16 cellular contexts compared by ENCODE assay signal in genomic region chr22:28299760-28300159, GRCh38.
DNase-seq lines count a peak whose midpoint lies in the region; ATAC-seq and TF ChIP-seq lines count a peak whose summit lies in the region.
"Had no signal": no experiment of that assay in that cellular context is flagged by ENCODE, and none has a peak within 500 bp of the region (broad histone marks: within the 10 kb centered on the region; RNA-seq: fewer than 3 reads in every experiment).

No MANE protein-coding gene starts in this region.

- intact Hi-C loops in vagina (cut with DNase I): no loop called here

- H3K23ac ChIP-seq in mesendoderm (ENCODE audit: low read length): no peak overlapping the region

- no peak overlapping the region for H3K27ac Mint-ChIP-seq in stimulated activated naive CD8-positive, alpha-beta T cell treated with anti-CD3 and anti-CD28 coated beads, Interleukin-15, amount 100 ng/mL, for 72 hours
- H3K27ac Mint-ChIP-seq: T-cell had no signal

- no peaks in the 10 kb centered on the region for H3K9me3 ChIP-seq in vagina

- H2BK120ac ChIP-seq in mesendoderm (ENCODE audit: low read depth, low read length): no peak overlapping the region

- no peak overlapping the region for H3K9ac ChIP-seq in mesendoderm (ENCODE audit: low read length)

- no peak overlapping the region for H3K27ac ChIP-seq in mesendoderm (ENCODE audit: low read depth, low read length)
- H3K27ac ChIP-seq in vagina: no peak overlapping the region

- H3K56ac ChIP-seq in mesendoderm (ENCODE audit: low read length): no peak overlapping the region

- H3K4me1 ChIP-seq in mesendoderm (ENCODE audit: control insufficient read depth, low read depth, low read length) (no peaks in the 10 kb centered on the region), vagina (no peaks in the 10 kb centered on the region)

- H3K4ac ChIP-seq in mesendoderm (ENCODE audit: low read depth, low read length): no peak overlapping the region

- no peaks in the 10 kb centered on the region for H3K79me2 ChIP-seq in mesendoderm (ENCODE audit: control insufficient read depth, insufficient read depth, low read length)

- no peak overlapping the region for H4K8ac ChIP-seq in mesendoderm (ENCODE audit: low read depth, low read length)

- H3K36me3 ChIP-seq in mesendoderm (ENCODE audit: control insufficient read depth, insufficient read depth, low read length) (no peaks in the 10 kb centered on the region), vagina (no peaks in the 10 kb centered on the region)

- no peak overlapping the region for H2BK5ac ChIP-seq in mesendoderm (ENCODE audit: low read length)

- H4K5ac ChIP-seq in mesendoderm (ENCODE audit: low read length): no peak overlapping the region

- no peaks in the 10 kb centered on the region for H3K27me3 Mint-ChIP-seq in stimulated activated naive CD8-positive, alpha-beta T cell treated with anti-CD3 and anti-CD28 coated beads, Interleukin-15, amount 100 ng/mL, for 72 hours

- peak in 1 of 2 donors; percentile 9 for DNase-seq in stimulated activated naive CD8-positive, alpha-beta T cell treated with anti-CD3 and anti-CD28 coated beads, Interleukin-15, amount 100 ng/mL, for 72 hours
- DNase-seq in stimulated activated naive CD8-positive, alpha-beta T cell treated with anti-CD3 and anti-CD28 coated beads, Interleukin-15, Interleukin-2, amounts not matched to agents 100 U/mL and 50 U/mL, for 24 hours: no peak
- DNase-seq in fibroblast of peridontal ligament (ENCODE audit: extremely low read depth) (peak; percentile 44), mesendoderm (peak; percentile 16), NCI-H1694 treated with DMSO at 0.1 percent for 48 hours (lab: John Stamatoyannopoulos, UW) (no peak), occipital lobe (lab: John Stamatoyannopoulos, UW) (no peak), vagina (ENCODE audit: extremely low spot score in 2 of 2) (no peak)
- DNase-seq: activated CD4-positive, alpha-beta T cell treated with anti-CD3 and anti-CD28 coated beads for 4 hours; activated effector memory CD4-positive, alpha-beta T cell treated with Interleukin-2 at 50 U/mL for 16 hours; mammary epithelial cell; NCI-H1092; NCI-H2227 treated with DMSO at 0.1 percent for 48 hours; T-cell had no signal

- no peak for TF ChIP-seq POLR2A in vagina (IDR thresholded peaks at IDR 0.05)

- no peak overlapping the region for H3K4me3 ChIP-seq in mesendoderm (ENCODE audit: low read length)
- no peak overlapping the region for H3K4me3 ChIP-seq in vagina

- no peak for TF ChIP-seq CTCF in vagina (IDR thresholded peaks at IDR 0.05)

- H3K9me3 Mint-ChIP-seq in stimulated activated naive CD8-positive, alpha-beta T cell treated with anti-CD3 and anti-CD28 coated beads, Interleukin-15, amount 100 ng/mL, for 72 hours: no peaks in the 10 kb centered on the region
- H3K9me3 Mint-ChIP-seq: central memory CD8-positive, alpha-beta T cell; T-cell had no signal

- WGBS in mesendoderm (ENCODE audit: extremely low coverage, insufficient coverage, low lambda C conversion rate): no CpG with 5 or more reads among the region's 2 CpGs

- peak overlapping the region in 1 of 2 donors; percentile 1 for H3K4me3 Mint-ChIP-seq in stimulated activated naive CD8-positive, alpha-beta T cell treated with anti-CD3 and anti-CD28 coated beads, Interleukin-15, amount 100 ng/mL, for 72 hours
- H3K4me3 Mint-ChIP-seq: central memory CD8-positive, alpha-beta T cell; T-cell had no signal

- H3K79me1 ChIP-seq in mesendoderm (ENCODE audit: low read length): no peaks in the 10 kb centered on the region

- peaks cover 16% of the 10 kb centered on the region for H3K4me1 Mint-ChIP-seq in stimulated activated naive CD8-positive, alpha-beta T cell treated with anti-CD3 and anti-CD28 coated beads, Interleukin-15, amount 100 ng/mL, for 72 hours
- H3K4me1 Mint-ChIP-seq: central memory CD8-positive, alpha-beta T cell had no signal

- H2AK5ac ChIP-seq in mesendoderm (ENCODE audit: low read length): no peak overlapping the region

- no peak overlapping the region for H3K4me2 ChIP-seq in mesendoderm (ENCODE audit: low read length)

- H3K27me3 ChIP-seq in mesendoderm (ENCODE audit: insufficient read depth, low read length, poor library complexity) (no peaks in the 10 kb centered on the region), vagina (no peaks in the 10 kb centered on the region)

- no peak overlapping the region for H2BK15ac ChIP-seq in mesendoderm (replicated peaks; ENCODE audit: low read depth)

- peak; percentile 73 for ATAC-seq in stimulated activated naive CD8-positive, alpha-beta T cell treated with anti-CD3 and anti-CD28 coated beads, Interleukin-15, amount 100 ng/mL, for 72 hours
- no peak for ATAC-seq in stimulated activated naive CD8-positive, alpha-beta T cell treated with anti-CD3 and anti-CD28 coated beads, Interleukin-15, Interleukin-2, amounts not matched to agents 100 U/mL and 50 U/mL, for 24 hours
- no peak for ATAC-seq in HG02763 (IDR thresholded peaks at IDR 0.05; ENCODE audit: unreplicated experiment)
- ATAC-seq: Panc1, T-cell had no signal

- H3K18ac ChIP-seq in mesendoderm (ENCODE audit: low read length): no peak overlapping the region

Comparison
In these comparisons a context has a peak if more than half of its experiments do, and no peak if none do; other contexts are left out.
1. DNase-seq: peak in fibroblast of peridontal ligament (single experiment) and mesendoderm (single experiment); none in stimulated activated naive CD8-positive, alpha-beta T cell treated with anti-CD3 and anti-CD28 coated beads, Interleukin-15, Interleukin-2, amounts not matched to agents 100 U/mL and 50 U/mL, for 24 hours (single experiment), NCI-H1694 treated with DMSO at 0.1 percent for 48 hours (single experiment), occipital lobe (single experiment) and vagina (0 of 2).